In genomic region chrX:3124041-3124440, GRCh38 we compare ENCODE assay signal across 22 cellular contexts.
"Had no signal": no experiment of that assay in that cellular context is flagged by ENCODE, and none has a peak within 500 bp of the region (broad histone marks: within the 10 kb centered on the region; RNA-seq: fewer than 3 reads in every experiment).

No MANE protein-coding gene starts in this region.

- H3K4me1 ChIP-seq: ascending aorta, breast epithelium had no signal

- H3K36me3 Mint-ChIP-seq: activated naive CD8-positive, alpha-beta T cell treated with anti-CD3 and anti-CD28 coated beads, Interleukin-2, amount 10 ng/mL, durations not matched to agents 7 days and 5 days had no signal

- H3K9me3 Mint-ChIP-seq: activated naive CD8-positive, alpha-beta T cell treated with anti-CD3 and anti-CD28 coated beads, Interleukin-2, amount 10 ng/mL, durations not matched to agents 7 days and 5 days; T-helper 1 cell treated with Interleukin-12 subunit alpha and Interleukin-12 subunit beta and Interleukin-4 antibody, amounts not matched to agents 30 μg/mL and 1 μg/mL, for 36 hours; WTC11 had no signal

- H3K27me3 ChIP-seq: ascending aorta, breast epithelium had no signal

- H3K27ac ChIP-seq: ascending aorta, breast epithelium had no signal

- DNase-seq: activated CD4-positive, alpha-beta T cell treated with anti-CD3 and anti-CD28 coated beads for 48 hours; activated CD4-positive, alpha-beta T cell treated with anti-CD3 and anti-CD28 coated beads, Interleukin-2, amount 50 U/mL, for 4 hours; activated CD4-positive, CD25-positive, alpha-beta regulatory T cell treated with anti-CD3 and anti-CD28 coated beads, Interleukin-2, amount 50 U/mL, for 72 hours; activated CD8-positive, alpha-beta memory T cell treated with anti-CD3 and anti-CD28 coated beads, Interleukin-2, amount 50 U/mL, for 48 hours; activated CD8-positive, alpha-beta T cell treated with anti-CD3 and anti-CD28 coated beads, Interleukin-2, amount 10 ng/mL, durations not matched to agents 7 days and 5 days; activated naive CD4-positive, alpha-beta T cell treated with anti-CD3 and anti-CD28 coated beads, Interleukin-2, amount 50 U/mL, for 16 hours; activated naive CD8-positive, alpha-beta T cell treated with anti-CD3 and anti-CD28 coated beads, Interleukin-2, amount 10 ng/mL, durations not matched to agents 7 days and 5 days; activated T-cell treated with anti-CD3 and anti-CD28 coated beads, Interleukin-2, amount 50 U/mL, for 1 hour; amniotic stem cell; central memory CD4-positive, alpha-beta T cell; NCI-H1092; NCI-H1417; NCI-H1694; NCI-H2029 treated with DMSO at 0.1 percent for 48 hours; NCI-H510A treated with DMSO at 0.1 percent for 48 hours; NCI-H69; PC-3; SHP77 treated with DMSO at 0.1 percent for 48 hours had no signal

- H3K4me1 Mint-ChIP-seq: activated naive CD8-positive, alpha-beta T cell treated with anti-CD3 and anti-CD28 coated beads, Interleukin-2, amount 10 ng/mL, durations not matched to agents 7 days and 5 days had no signal

- H3K4me3 ChIP-seq: ascending aorta, breast epithelium had no signal

- H3K27me3 Mint-ChIP-seq: activated naive CD8-positive, alpha-beta T cell treated with anti-CD3 and anti-CD28 coated beads, Interleukin-2, amount 10 ng/mL, durations not matched to agents 7 days and 5 days had no signal

- H3K27ac Mint-ChIP-seq: activated CD8-positive, alpha-beta T cell treated with anti-CD3 and anti-CD28 coated beads, Interleukin-2, amount 10 ng/mL, durations not matched to agents 7 days and 5 days; activated naive CD8-positive, alpha-beta T cell treated with anti-CD3 and anti-CD28 coated beads, Interleukin-2, amount 10 ng/mL, durations not matched to agents 7 days and 5 days; T-helper 1 cell treated with Interleukin-12 subunit alpha and Interleukin-12 subunit beta and Interleukin-4 antibody, amounts not matched to agents 30 μg/mL and 1 μg/mL, for 36 hours; WTC11 had no signal

- H3K9me3 ChIP-seq: ascending aorta, breast epithelium had no signal

- ATAC-seq: activated CD8-positive, alpha-beta T cell treated with anti-CD3 and anti-CD28 coated beads, Interleukin-2, amount 10 ng/mL, durations not matched to agents 7 days and 5 days; PC-3; WTC11 had no signal

- H3K36me3 ChIP-seq: ascending aorta, breast epithelium had no signal

- H3K4me3 Mint-ChIP-seq: activated CD8-positive, alpha-beta T cell treated with anti-CD3 and anti-CD28 coated beads, Interleukin-2, amount 10 ng/mL, durations not matched to agents 7 days and 5 days; activated naive CD8-positive, alpha-beta T cell treated with anti-CD3 and anti-CD28 coated beads, Interleukin-2, amount 10 ng/mL, durations not matched to agents 7 days and 5 days; T-helper 1 cell treated with Interleukin-12 subunit alpha and Interleukin-12 subunit beta and Interleukin-4 antibody, amounts not matched to agents 30 μg/mL and 1 μg/mL, for 36 hours; WTC11 had no signal
